In genomic region chr3:152175576-152175883, GRCh38 we compare ENCODE assay signal across 15 cellular contexts.
DNase-seq lines count a peak whose midpoint lies in the region; ATAC-seq and TF ChIP-seq lines count a peak whose summit lies in the region.
"Had no signal": no experiment of that assay in that cellular context is flagged by ENCODE, and none has a peak within 500 bp of the region (broad histone marks: within the 10 kb centered on the region; RNA-seq: fewer than 3 reads in every experiment).

No MANE protein-coding gene starts in this region.

- no peak overlapping the region for H4K91ac ChIP-seq in mesenchymal stem cell (ENCODE audit: low read length)

- H2AFZ ChIP-seq in mammary epithelial cell (ENCODE audit: low read depth, low read length) (no peak overlapping the region), mesenchymal stem cell (ENCODE audit: low read depth, low read length) (no peak overlapping the region)
- H2AFZ ChIP-seq: hepatocyte had no signal

- H3K4me3 ChIP-seq in mammary epithelial cell (replicated peaks in 1 of 3; ENCODE audit: insufficient read depth in 1 of 3, low read depth in 2 of 3, low read length in 3 of 3) (no peak overlapping the region), mesenchymal stem cell (ENCODE audit: insufficient read depth in 1 of 2, low read depth in 1 of 2, low read length in 2 of 2) (no peak overlapping the region), H7 (ENCODE audit: insufficient read depth, low read depth, low read length) (no peak overlapping the region)
- H3K4me3 ChIP-seq: hepatocyte, lung had no signal

- H3K27ac ChIP-seq in mammary epithelial cell (ENCODE audit: insufficient read depth, low read depth, low read length), result no peak overlapping the region
- H3K27ac ChIP-seq in mesenchymal stem cell (ENCODE audit: low read length, poor library complexity, severe bottlenecking), result peak overlapping the region; percentile 84
- H3K27ac ChIP-seq: hepatocyte had no signal

- H3K79me1 ChIP-seq in mesenchymal stem cell (replicated peaks; ENCODE audit: low read length, poor library complexity, severe bottlenecking), result no peaks in the 10 kb centered on the region

- CTCF ChIA-PET in mammary epithelial cell (lab: Charles Lee; ENCODE audit: low non-redundant PET), result no interaction called here

- H3K4me2 ChIP-seq in mammary epithelial cell (ENCODE audit: insufficient read depth, low read depth, low read length) (peak overlapping the region; percentile 59), mesenchymal stem cell (ENCODE audit: low read length, poor library complexity, severe bottlenecking) (no peak overlapping the region)
- H3K4me2 ChIP-seq: hepatocyte had no signal

- TF ChIP-seq CTCF in mammary epithelial cell (conservative IDR thresholded peaks at IDR 0.05 in 1 of 2, IDR thresholded peaks at IDR 0.05 in 1 of 2; ENCODE audit: extremely low read depth in 1 of 2, insufficient read depth in 1 of 2, low read depth in 1 of 2, low read length in 2 of 2), result no peak

- H3K9me3 ChIP-seq in mammary epithelial cell (replicated peaks; ENCODE audit: insufficient read depth, low read length) (no peaks in the 10 kb centered on the region), mesenchymal stem cell (ENCODE audit: control insufficient read depth, low read length) (peaks cover 7% of the 10 kb centered on the region)

- peaks cover 17% of the 10 kb centered on the region for H3K4me1 ChIP-seq in mammary epithelial cell (ENCODE audit: insufficient read depth, low read length)
- H3K4me1 ChIP-seq in mesenchymal stem cell (ENCODE audit: control insufficient read depth, insufficient read depth, low read depth, low read length), result no peaks in the 10 kb centered on the region

- no peaks in the 10 kb centered on the region for H4K20me1 ChIP-seq in mammary epithelial cell (ENCODE audit: insufficient read depth, low read length)

- H2BK120ac ChIP-seq in mesenchymal stem cell (ENCODE audit: low read depth, low read length), result no peak overlapping the region

- in situ Hi-C loops in mammary epithelial cell (cut with MboI; ENCODE audit: low sequenced_read_pairs in 2 of 2), result no loop called here

- H3K36me3 ChIP-seq in mammary epithelial cell (ENCODE audit: insufficient read depth, low read length), result no peaks in the 10 kb centered on the region
- no peaks in the 10 kb centered on the region for H3K36me3 ChIP-seq in mesenchymal stem cell (ENCODE audit: control insufficient read depth in 1 of 2, insufficient read depth in 2 of 2, low read depth in 1 of 2, low read length in 2 of 2)
- no peaks in the 10 kb centered on the region for H3K36me3 ChIP-seq in H7 (replicated peaks; ENCODE audit: control insufficient read depth, insufficient read depth, low read length)

- dilution Hi-C loops in mammary epithelial cell (cut with HindIII; ENCODE audit: low sequenced_read_pairs), result no loop called here

- H2BK15ac ChIP-seq in mesenchymal stem cell (ENCODE audit: low read depth, poor library complexity, severe bottlenecking), result no peak overlapping the region

- no peak overlapping the region for H2BK12ac ChIP-seq in mesenchymal stem cell (ENCODE audit: low read length in 2 of 2)

- intact Hi-C loops in mammary epithelial cell (cut with micrococcal nuclease), result no loop called here

- no peak overlapping the region for H3K4ac ChIP-seq in mesenchymal stem cell (ENCODE audit: low read depth in 1 of 2, low read length in 2 of 2)

- ATAC-seq in GM18870 (IDR thresholded peaks at IDR 0.05; ENCODE audit: unreplicated experiment), result no peak
- ATAC-seq: stimulated activated naive CD8-positive, alpha-beta T cell treated with anti-CD3 and anti-CD28 coated beads, Interleukin-15, Interleukin-2, amounts not matched to agents 100 U/mL and 50 U/mL, for 24 hours had no signal

- no peaks in the 10 kb centered on the region for H3K27me3 ChIP-seq in mammary epithelial cell (ENCODE audit: insufficient read depth, low read length)
- no peaks in the 10 kb centered on the region for H3K27me3 ChIP-seq in mesenchymal stem cell (ENCODE audit: control insufficient read depth in 1 of 2, insufficient read depth in 1 of 2, low read length in 2 of 2)
- H3K27me3 ChIP-seq in H7 (ENCODE audit: control insufficient read depth, insufficient read depth, low read length), result no peaks in the 10 kb centered on the region
- H3K27me3 ChIP-seq: hepatocyte had no signal

- no peak overlapping the region for H4K8ac ChIP-seq in mesenchymal stem cell (ENCODE audit: low read length)

- no peak overlapping the region for H3K18ac ChIP-seq in mesenchymal stem cell (ENCODE audit: low read depth in 1 of 2, low read length in 2 of 2)

- no peaks in the 10 kb centered on the region for H3K79me2 ChIP-seq in mammary epithelial cell (ENCODE audit: insufficient read depth, low read length)
- H3K79me2 ChIP-seq: hepatocyte had no signal

- H2BK5ac ChIP-seq in mesenchymal stem cell (ENCODE audit: low read depth, low read length, poor library complexity, severe bottlenecking), result no peak overlapping the region

- no peak overlapping the region for H3K23ac ChIP-seq in mesenchymal stem cell (ENCODE audit: low read length in 2 of 2)

- H3K14ac ChIP-seq in mesenchymal stem cell (ENCODE audit: low read length in 2 of 2), result no peak overlapping the region

- H2AK5ac ChIP-seq in mesenchymal stem cell (ENCODE audit: low read length, severe bottlenecking), result no peak overlapping the region

- 0% methylated on average over 1 of the region's 1 CpG for WGBS in mammary epithelial cell (ENCODE audit: low coverage, missing lambda C conversion rate)
- WGBS in mesenchymal stem cell, result no CpG with 5 or more reads among the region's 1 CpG

- no peak overlapping the region for H3K9ac ChIP-seq in mammary epithelial cell (ENCODE audit: insufficient read depth, low read length)
- H3K9ac ChIP-seq in mesenchymal stem cell (ENCODE audit: low read length), result peak overlapping the region; percentile 32

- peak; percentile 40 for DNase-seq in AG20443 (ENCODE audit: low spot score)
- peak; percentile 91 for DNase-seq in M059J (ENCODE audit: low read depth)
- DNase-seq in mammary epithelial cell, result peak; percentile 77
- DNase-seq in mesenchymal stem cell, result peak; percentile 26
- DNase-seq in H7, result no peak
- no peak for DNase-seq in nucleus accumbens (lab: John Stamatoyannopoulos, UW)
- no peak for DNase-seq in SHP77 treated with DMSO at 0.1 percent for 48 hours (lab: John Stamatoyannopoulos, UW)
- DNase-seq: activated naive CD4-positive, alpha-beta T cell treated with anti-CD3 and anti-CD28 coated beads, Interleukin-2, amount 10 ng/mL, durations not matched to agents 7 days and 5 days; CD4-positive, alpha-beta memory T cell; H9; stimulated activated CD4-positive, alpha-beta T cell treated with anti-CD3 and anti-CD28 coated beads, Interleukin-2, amount 100 ng/mL, for 48 hours; stimulated activated naive CD8-positive, alpha-beta T cell treated with anti-CD3 and anti-CD28 coated beads, Interleukin-15, Interleukin-2, amounts not matched to agents 100 U/mL and 50 U/mL, for 24 hours had no signal

- BruUV-seq in mammary epithelial cell (replicated peaks; lab: Mats Ljungman, UMichigan), result no TSS peak

Comparison
In these comparisons a context has a peak if more than half of its experiments do, and no peak if none do; other contexts are left out.
1. DNase-seq: peak in AG20443 (single experiment), M059J (single experiment), mammary epithelial cell (single experiment) and mesenchymal stem cell (single experiment); none in H7 (single experiment), nucleus accumbens (0 of 56) and SHP77 treated with DMSO at 0.1 percent for 48 hours (single experiment).